17 cellular contexts compared by ENCODE assay signal in genomic region chr10:49418053-49418326, GRCh38. TPM values are rescaled to one million over a fixed set of nuclear protein-coding genes. Genes with fewer than 3 reads are reported as not detected.
DNase-seq lines count a peak whose midpoint lies in the region; ATAC-seq and TF ChIP-seq lines count a peak whose summit lies in the region.
"Had no signal": no experiment of that assay in that cellular context is flagged by ENCODE, and none has a peak within 500 bp of the region (broad histone marks: within the 10 kb centered on the region; RNA-seq: fewer than 3 reads in every experiment).

No MANE protein-coding gene starts in this region.

- no peak overlapping the region for H3K18ac ChIP-seq in neuronal stem cell (ENCODE audit: low read length)

- H3K4me1 ChIP-seq in HEK293 (ENCODE audit: control insufficient read depth, insufficient read depth, low read length) (no peaks in the 10 kb centered on the region), neuronal stem cell (ENCODE audit: control insufficient read depth in 2 of 2, insufficient read depth in 1 of 2, low read depth in 1 of 2, low read length in 2 of 2) (no peaks in the 10 kb centered on the region)
- H3K4me1 ChIP-seq: A549, BLaER1 had no signal

- peak overlapping the region; percentile 63; the same call in 1 of the 2 replicates for H3K27ac ChIP-seq in C4-2B
- H3K27ac ChIP-seq in HEK293 (ENCODE audit: extremely low read depth, low read depth, low read length) = no peak overlapping the region
- H3K27ac ChIP-seq in epithelial cell of prostate = peak overlapping the region; percentile 86
- no peak overlapping the region for H3K27ac ChIP-seq in neuronal stem cell (replicated peaks; ENCODE audit: low read length)
- H3K27ac ChIP-seq: 22Rv1, A549, BLaER1, HL-60 had no signal

- no CpG with 5 or more reads among the region's 6 CpGs for WGBS in neuronal stem cell (ENCODE audit: extremely low coverage in 2 of 2, insufficient read length in 2 of 2, insufficient replicate concordance in 1 of 2), 2 donors

- H3K14ac ChIP-seq in neuronal stem cell (ENCODE audit: low read length) = peak overlapping the region; percentile 6

- TF ChIP-seq CTCF in C4-2B (conservative IDR thresholded peaks at IDR 0.05) (no peak), HEK293 (tag by site-specific recombination; IDR thresholded peaks at IDR 0.05) (no peak)

- no peak overlapping the region for H4K8ac ChIP-seq in neuronal stem cell (ENCODE audit: low read depth, low read length)

- H3K4me2 ChIP-seq in neuronal stem cell (ENCODE audit: insufficient read depth, low read length, poor library complexity, severe bottlenecking) = no peak overlapping the region
- H3K4me2 ChIP-seq: A549, BLaER1 had no signal

- H3K9ac ChIP-seq in neuronal stem cell (ENCODE audit: low read depth, low read length, poor library complexity) = no peak overlapping the region
- H3K9ac ChIP-seq: BLaER1 had no signal

- H3K9me3 ChIP-seq in HEK293 (ENCODE audit: control insufficient read depth, insufficient read depth, low read depth, low read length) (no peaks in the 10 kb centered on the region), neuronal stem cell (replicated peaks in 1 of 2; ENCODE audit: control insufficient read depth in 2 of 2, insufficient read depth in 1 of 2, low read depth in 1 of 2, low read length in 2 of 2) (no peaks in the 10 kb centered on the region)
- H3K9me3 ChIP-seq: A549, BLaER1 had no signal

- no peak overlapping the region for H2AFZ ChIP-seq in neuronal stem cell (ENCODE audit: low read length)

- no peak overlapping the region for H2BK12ac ChIP-seq in neuronal stem cell (ENCODE audit: low read length)

- ATAC-seq in HG02759 (IDR thresholded peaks at IDR 0.05; ENCODE audit: unreplicated experiment) = no peak
- ATAC-seq: A549; CD8-positive, alpha-beta T cell had no signal

- CTCF ChIA-PET in HEK293 (lab: Yijun Ruan, JAX) = interaction anchor here (0.8 to 1.2 kb wide), 2 partner anchors 10 to 16 kb away, joined by 3 to 4 read pairs; no protein-coding TSS in a partner anchor

- H3K36me3 ChIP-seq in HEK293 (ENCODE audit: control insufficient read depth in 2 of 2, insufficient read depth in 1 of 2, low read length in 2 of 2) (no peaks in the 10 kb centered on the region), neuronal stem cell (replicated peaks in 1 of 2; ENCODE audit: control insufficient read depth in 2 of 2, insufficient read depth in 2 of 2, low read length in 2 of 2) (no peaks in the 10 kb centered on the region)
- H3K36me3 ChIP-seq: BLaER1 had no signal

- H2BK15ac ChIP-seq in neuronal stem cell (ENCODE audit: low read length) = no peak overlapping the region

- H3K23ac ChIP-seq in neuronal stem cell (ENCODE audit: low read depth, low read length, poor library complexity) = peak overlapping the region; percentile 43

- H3K4me3 ChIP-seq in HEK293 (ENCODE audit: low read depth, low read length) (no peak overlapping the region), neuronal stem cell (ENCODE audit: low read length in 2 of 2) (no peak overlapping the region)
- H3K4me3 ChIP-seq: A549, BLaER1, GM23338 had no signal

- DNase-seq in epithelial cell of prostate (ENCODE audit: low read depth, low spot score) (no peak), neuronal stem cell (ENCODE audit: low spot score) (no peak), SIG-M5 (lab: John Stamatoyannopoulos, UW) (no peak), SHP77 treated with DMSO at 0.1 percent for 48 hours (lab: John Stamatoyannopoulos, UW) (no peak)
- no peak for DNase-seq in NK-92 treated with Interleukin-12 subunit alpha and Interleukin-12 subunit beta, amount 100 ng/mL, for 24 hours (lab: John Stamatoyannopoulos, UW)
- DNase-seq: CD8-positive, alpha-beta T cell; DMS 273 treated with DMSO at 0.1 percent for 48 hours; GDM1; H9 had no signal

- peaks cover 0 to 8% (median 0%) of the 10 kb centered on the region in 3 experiments for H3K27me3 ChIP-seq in neuronal stem cell (ENCODE audit: control insufficient read depth in 3 of 3, insufficient read depth in 3 of 3, low read depth in 1 of 3, low read length in 3 of 3)
- H3K27me3 ChIP-seq: BLaER1 had no signal

- H2BK5ac ChIP-seq in neuronal stem cell (ENCODE audit: low read length) = no peak overlapping the region

- H3K4ac ChIP-seq in neuronal stem cell (ENCODE audit: low read length) = no peak overlapping the region

- no peak overlapping the region for H2AK5ac ChIP-seq in neuronal stem cell (ENCODE audit: low read depth, low read length)

- no peak overlapping the region for H4K91ac ChIP-seq in neuronal stem cell (ENCODE audit: low read depth, low read length, poor library complexity)

- POLR2A ChIA-PET in HEK293 (lab: Yijun Ruan, JAX) = no interaction called here

- no peaks in the 10 kb centered on the region for H3K79me1 ChIP-seq in neuronal stem cell (ENCODE audit: low read depth, low read length)

- H2BK120ac ChIP-seq in neuronal stem cell (ENCODE audit: low read depth, low read length) = no peak overlapping the region

TF ChIP-seq in HEK293, 187 proteins besides CTCF, POLR2A, EP300 and RAD21:
- peak; percentile 37; the same call in 1 of the 2 replicates for TF ChIP-seq SCRT2 (tag by site-specific recombination; IDR thresholded peaks at IDR 0.05)
- no peak for TF ChIP-seq ZNF391 (tag by site-specific recombination; IDR thresholded peaks at IDR 0.05; ENCODE audit: borderline replicate concordance, low read depth)

RNA-seq across cellular contexts. Expression of gene DRGX, which starts 22.1 kb away (rescaled TPM):
- polyA plus RNA-seq in neuronal stem cell (2013, experiment 1 of 2) = not detected
- polyA plus RNA-seq in neuronal stem cell (2013, experiment 2 of 2) = not detected
- polyA plus RNA-seq: A549, GM23338 had no signal

Comparison
In these comparisons a context has a peak if more than half of its experiments do, and no peak if none do; other contexts are left out.
1. H3K27ac ChIP-seq: peak in C4-2B (single experiment) and epithelial cell of prostate (single experiment); none in HEK293 (single experiment) and neuronal stem cell (single experiment).